ENCODE assay signal across 1 cellular context in the genomic region with DNA sequence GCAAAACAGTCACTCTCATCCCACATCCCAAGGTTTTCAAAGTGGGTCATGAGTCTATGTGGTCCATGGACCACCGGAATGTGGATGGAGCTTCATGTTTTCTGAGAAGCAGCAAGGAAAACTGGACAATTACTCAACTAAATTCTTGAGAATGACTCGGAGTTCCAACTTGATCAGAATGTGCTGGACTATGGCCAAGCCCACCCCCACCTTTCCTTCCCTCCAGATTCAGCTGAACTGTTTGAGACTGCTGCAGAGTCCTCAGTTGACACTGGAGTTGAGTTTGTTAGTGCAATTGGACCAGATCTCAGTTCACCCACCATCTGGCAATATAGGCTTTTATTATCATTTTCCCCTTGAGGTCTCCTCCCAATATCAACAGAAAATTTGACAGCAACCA.
TF ChIP-seq lines count a peak whose summit lies in the region.

No MANE protein-coding gene starts in this region.

TF ChIP-seq in HCT116, 20 proteins besides CTCF, POLR2A, EP300 and RAD21 (continued from another document):
- TF ChIP-seq REST (IDR thresholded peaks at IDR 0.05; ENCODE audit: low read depth) (no peak), YY1 (IDR thresholded peaks at IDR 0.05; ENCODE audit: extremely low read depth, insufficient replicate concordance, low read depth, low read length) (no peak)
